1 cellular context compared by ENCODE assay signal in genomic region chr15:36914962-36915808, GRCh38.
TF ChIP-seq lines count a peak whose summit lies in the region.

No MANE protein-coding gene starts in this region.

TF ChIP-seq in endothelial cell of umbilical vein, 7 proteins besides CTCF, POLR2A, EP300 and RAD21 (continued from another document):
- TF ChIP-seq MAX (IDR thresholded peaks at IDR 0.05; ENCODE audit: insufficient read depth, insufficient read length): no peak
- TF ChIP-seq MYC (IDR thresholded peaks at IDR 0.05; ENCODE audit: low read depth, low read length): no peak
- TF ChIP-seq JUN (IDR thresholded peaks at IDR 0.05; ENCODE audit: borderline replicate concordance, insufficient read depth, insufficient read length, low read depth): no peak
- TF ChIP-seq GATA2 (IDR thresholded peaks at IDR 0.05; ENCODE audit: insufficient read depth, insufficient read length, low read depth, low read length): no peak
